In the genomic region with DNA sequence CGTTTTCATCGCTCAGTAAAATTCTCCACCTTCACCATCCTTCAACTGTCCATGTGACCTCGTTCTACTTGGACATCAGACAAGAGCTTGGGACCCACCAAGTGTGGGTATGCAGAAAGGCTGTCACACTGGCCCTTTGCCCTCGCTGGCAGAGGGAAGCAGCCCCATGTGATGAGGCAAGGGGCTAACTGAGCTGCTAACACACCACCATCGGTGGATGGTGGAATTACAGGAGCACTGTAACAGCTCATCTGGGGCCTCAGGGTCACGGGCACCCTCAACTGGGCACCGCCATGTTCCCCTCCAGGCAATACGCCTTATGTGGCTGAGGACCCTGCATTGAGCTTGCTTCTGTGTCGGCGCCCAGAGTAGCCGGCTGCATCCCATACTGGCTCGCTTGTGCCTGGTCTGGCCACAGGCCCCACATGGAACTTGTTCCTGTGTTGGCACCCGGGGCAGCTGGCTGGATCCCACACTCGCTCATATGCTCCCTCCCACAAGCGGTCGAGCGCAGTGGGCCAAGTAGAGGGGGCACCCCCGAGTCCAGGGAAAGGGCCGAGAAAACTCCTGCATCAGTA, we compare ENCODE assay signal across 23 cellular contexts.
A peak's percentile ranks its signal among the peaks of the same experiment; 100 is the strongest.
DNase-seq lines count a peak whose midpoint lies in the region; ATAC-seq, FAIRE-seq and TF ChIP-seq lines count a peak whose summit lies in the region.
"Had no signal": no experiment of that assay in that cellular context is flagged by ENCODE, and none has a peak within 500 bp of the region (broad histone marks: within the 10 kb centered on the region; RNA-seq: fewer than 3 reads in every experiment).

No MANE protein-coding gene starts in this region.

- no peak for TF ChIP-seq CTCF in kidney (IDR thresholded peaks at IDR 0.05; ENCODE audit: borderline replicate concordance, extremely low read depth, insufficient read depth)

- no peak overlapping the region for H3K4me3 ChIP-seq in kidney (ENCODE audit: low read length in 2 of 2)
- H3K4me3 ChIP-seq: A549, GM23248 had no signal

- H3K9me3 Mint-ChIP-seq in activated CD4-positive, alpha-beta T cell treated with anti-CD3 and anti-CD28 coated beads for 36 hours (ENCODE audit: low read depth), result peaks cover 1% of the 10 kb centered on the region
- H3K9me3 Mint-ChIP-seq: CD4-positive, alpha-beta T cell had no signal

- FAIRE-seq in kidney (lab: Jason Lieb, UNC), result no peak
- FAIRE-seq: A549, D721Med, GM12892, GM18507 had no signal

- H3K27ac Mint-ChIP-seq in activated CD4-positive, alpha-beta T cell treated with anti-CD3 and anti-CD28 coated beads for 36 hours, result no peak overlapping the region
- H3K27ac Mint-ChIP-seq: CD4-positive, alpha-beta T cell had no signal

- no peak overlapping the region for H3K9ac ChIP-seq in kidney (ENCODE audit: low read length in 2 of 2)
- H3K9ac ChIP-seq: GM23248 had no signal

- H3K4me1 Mint-ChIP-seq in activated CD4-positive, alpha-beta T cell treated with anti-CD3 and anti-CD28 coated beads for 36 hours, result peaks cover 23% of the 10 kb centered on the region

- H3K36me3 Mint-ChIP-seq in activated CD4-positive, alpha-beta T cell treated with anti-CD3 and anti-CD28 coated beads for 36 hours (ENCODE audit: low read depth), result no peaks in the 10 kb centered on the region

- peak; percentile 38 for DNase-seq in activated CD8-positive, alpha-beta memory T cell treated with anti-CD3 and anti-CD28 coated beads for 24 hours
- no peak for DNase-seq in activated CD8-positive, alpha-beta memory T cell treated with anti-CD3 and anti-CD28 coated beads, Interleukin-2, amount 50 U/mL, for 4 hours
- DNase-seq in SK-MEL-5 (ENCODE audit: low read depth, low spot score) (peak; percentile 4), kidney (peak; percentile 59), posterior vena cava (ENCODE audit: low spot score) (peak; percentile 75), NCI-H345 (lab: John Stamatoyannopoulos, UW) (no peak), activated gamma-delta T cell treated with Interleukin-2 at 50 U/mL for 16 hours (no peak)
- no peak for DNase-seq in activated CD4-positive, alpha-beta T cell treated with anti-CD3 and anti-CD28 coated beads for 36 hours
- DNase-seq: AML-193; Caco-2; CD4-positive, alpha-beta T cell; DMS153; DMS79; GDM1; GM23248; HCEC 1CT had no signal

- H3K27ac ChIP-seq in kidney (ENCODE audit: low read depth in 2 of 2, low read length in 2 of 2), result no peak overlapping the region
- H3K27ac ChIP-seq: 22Rv1, A549, C4-2B, GM23248, HL-60 had no signal

- no peaks in the 10 kb centered on the region for H3K36me3 ChIP-seq in kidney (ENCODE audit: control insufficient read depth in 1 of 2, insufficient read depth in 2 of 2, low read length in 2 of 2)

- ATAC-seq in activated CD4-positive, alpha-beta T cell treated with anti-CD3 and anti-CD28 coated beads for 36 hours, result no peak

- H3K27me3 Mint-ChIP-seq in activated CD4-positive, alpha-beta T cell treated with anti-CD3 and anti-CD28 coated beads for 36 hours, result peaks cover 13% of the 10 kb centered on the region
- H3K27me3 Mint-ChIP-seq: CD4-positive, alpha-beta T cell had no signal

- intact Hi-C loops in kidney (cut with DNase I) (no loop called here), posterior vena cava (cut with DNase I) (loop anchor here in 1 of 2 donors (10.0 kb wide), 1 partner anchor 725 kb away; no protein-coding TSS in a partner anchor)
- intact Hi-C loops in activated CD4-positive, alpha-beta T cell treated with anti-CD3 and anti-CD28 coated beads for 36 hours (cut with DNase I, micrococcal nuclease), result loop anchor here in 1 of 2 experiments (5.0 kb wide), 1 partner anchor 42 kb away; no protein-coding TSS in a partner anchor

- CTCF ChIA-PET in activated CD4-positive, alpha-beta T cell treated with anti-CD3 and anti-CD28 coated beads for 36 hours (lab: Charles Lee), result no interaction called here

- in situ Hi-C loops in SK-MEL-5 (cut with HindIII; ENCODE audit: low pct_unique_long_range_greater_than_20kb, low sequenced_read_pairs), result no loop called here

- no peaks in the 10 kb centered on the region for H3K4me1 ChIP-seq in kidney (ENCODE audit: control insufficient read depth in 1 of 2, insufficient read depth in 1 of 2, low read depth in 1 of 2, low read length in 2 of 2)
- H3K4me1 ChIP-seq: A549, Caco-2 had no signal

- no peaks in the 10 kb centered on the region for H3K9me3 ChIP-seq in kidney (ENCODE audit: control insufficient read depth in 1 of 2, low read length in 2 of 2)
- H3K9me3 ChIP-seq: A549, Caco-2 had no signal

- no peak overlapping the region for H3K4me3 Mint-ChIP-seq in activated CD4-positive, alpha-beta T cell treated with anti-CD3 and anti-CD28 coated beads for 36 hours
- H3K4me3 Mint-ChIP-seq: CD4-positive, alpha-beta T cell had no signal

- POLR2A ChIA-PET in activated CD4-positive, alpha-beta T cell treated with anti-CD3 and anti-CD28 coated beads for 36 hours (lab: Charles Lee), result no interaction called here

Comparison
In these comparisons a context has a peak if more than half of its experiments do, and no peak if none do; other contexts are left out.
1. DNase-seq: peak in activated CD8-positive, alpha-beta memory T cell treated with anti-CD3 and anti-CD28 coated beads for 24 hours (single experiment), SK-MEL-5 (single experiment), kidney (single experiment) and posterior vena cava (single experiment); none in activated CD8-positive, alpha-beta memory T cell treated with anti-CD3 and anti-CD28 coated beads, Interleukin-2, amount 50 U/mL, for 4 hours (single experiment), activated CD4-positive, alpha-beta T cell treated with anti-CD3 and anti-CD28 coated beads for 36 hours (single experiment), NCI-H345 (single experiment) and activated gamma-delta T cell treated with Interleukin-2 at 50 U/mL for 16 hours (single experiment).